ENCODE assay signal across 25 cellular contexts in genomic region chr7:123755345-123755744, GRCh38.
"Had no signal": no experiment of that assay in that cellular context is flagged by ENCODE, and none has a peak within 500 bp of the region (broad histone marks: within the 10 kb centered on the region; RNA-seq: fewer than 3 reads in every experiment).

No MANE protein-coding gene starts in this region.

- ATAC-seq: body of pancreas, heart right ventricle, left lung, lower lobe of right lung, right cardiac atrium had no signal

- H3K27me3 ChIP-seq: adrenal gland, body of pancreas, esophagus squamous epithelium, heart right ventricle, left lung, testis, uterus had no signal

- H3K27ac ChIP-seq: adrenal gland, body of pancreas, esophagus squamous epithelium, heart right ventricle, left lung, lower lobe of right lung, testis, uterus had no signal

- H3K4me3 Mint-ChIP-seq: activated CD4-positive, alpha-beta memory T cell treated with anti-CD3 and anti-CD28 coated beads for 36 hours; activated CD4-positive, alpha-beta T cell treated with anti-CD3 and anti-CD28 coated beads, Interleukin-2, amount 10 ng/mL, durations not matched to agents 24 days and 14 days; nephron had no signal

- DNase-seq: activated CD4-positive, alpha-beta memory T cell treated with anti-CD3 and anti-CD28 coated beads for 36 hours; activated CD4-positive, alpha-beta T cell treated with anti-CD3 and anti-CD28 coated beads, Interleukin-2, amount 10 ng/mL, durations not matched to agents 24 days and 14 days; activated CD4-positive, CD25-positive, alpha-beta regulatory T cell treated with anti-CD3 and anti-CD28 coated beads, Interleukin-2, amount 50 U/mL, for 72 hours; activated naive CD4-positive, alpha-beta T cell; activated T-cell treated with anti-CD3 and anti-CD28 coated beads, Interleukin-2, amount 50 U/mL, for 48 hours; adrenal gland; aorta; body of pancreas; dermis blood vessel endothelial cell; effector CD4-positive, alpha-beta T cell; esophagus squamous epithelium; foreskin melanocyte; heart right ventricle; kidney glomerular epithelial cell; left lung; lower lobe of right lung; mesendoderm; right cardiac atrium; stimulated activated naive CD4-positive, alpha-beta T cell; testis; trophoblast cell; uterus had no signal

- H3K4me1 ChIP-seq: uterus had no signal

- H3K4me3 ChIP-seq: adrenal gland, body of pancreas, esophagus squamous epithelium, heart right ventricle, left lung, lower lobe of right lung, testis, uterus had no signal

- FAIRE-seq: colon had no signal

- H3K27me3 Mint-ChIP-seq: activated CD4-positive, alpha-beta memory T cell treated with anti-CD3 and anti-CD28 coated beads for 36 hours had no signal

- H3K9me3 ChIP-seq: adrenal gland, body of pancreas, esophagus squamous epithelium, heart right ventricle, left lung, lower lobe of right lung, testis, uterus had no signal

- H3K36me3 ChIP-seq: adrenal gland, esophagus squamous epithelium, heart right ventricle, left lung, lower lobe of right lung, uterus had no signal

- H3K36me3 Mint-ChIP-seq: activated CD4-positive, alpha-beta memory T cell treated with anti-CD3 and anti-CD28 coated beads for 36 hours; activated naive CD4-positive, alpha-beta T cell treated with anti-CD3 and anti-CD28 coated beads, Interleukin-2, amount 50 U/mL, for 72 hours had no signal

- H3K9me3 Mint-ChIP-seq: activated CD4-positive, alpha-beta memory T cell treated with anti-CD3 and anti-CD28 coated beads for 36 hours; activated CD4-positive, alpha-beta T cell treated with anti-CD3 and anti-CD28 coated beads, Interleukin-2, amount 10 ng/mL, durations not matched to agents 24 days and 14 days; activated naive CD4-positive, alpha-beta T cell treated with anti-CD3 and anti-CD28 coated beads, Interleukin-2, amount 50 U/mL, for 72 hours; nephron had no signal

- H3K27ac Mint-ChIP-seq: activated CD4-positive, alpha-beta memory T cell treated with anti-CD3 and anti-CD28 coated beads for 36 hours; activated CD4-positive, alpha-beta T cell treated with anti-CD3 and anti-CD28 coated beads, Interleukin-2, amount 10 ng/mL, durations not matched to agents 24 days and 14 days; activated naive CD4-positive, alpha-beta T cell treated with anti-CD3 and anti-CD28 coated beads, Interleukin-2, amount 50 U/mL, for 72 hours; nephron had no signal
